Comparison of ENCODE assay signal across 1 cellular context in genomic region chr15:70955151-70955550, GRCh38.
TF ChIP-seq lines count a peak whose summit lies in the region.

No MANE protein-coding gene starts in this region.

TF ChIP-seq in IMR-90, 13 proteins besides CTCF, POLR2A, EP300 and RAD21 (continued from another document):
- no peak for TF ChIP-seq MAFK (IDR thresholded peaks at IDR 0.05; ENCODE audit: low read depth, low read length)
- TF ChIP-seq RCOR1 (IDR thresholded peaks at IDR 0.05; ENCODE audit: insufficient replicate concordance, low read length), result no peak
- TF ChIP-seq SMC3 (IDR thresholded peaks at IDR 0.05; ENCODE audit: low read depth, low read length), result no peak
- TF ChIP-seq MAZ (IDR thresholded peaks at IDR 0.05; ENCODE audit: borderline replicate concordance, low read depth, low read length), result no peak
